Comparison of ENCODE assay signal across 1 cellular context in genomic region chr19:1105217-1105872, GRCh38.
TF ChIP-seq lines count a peak whose summit lies in the region.

No MANE protein-coding gene starts in this region.

TF ChIP-seq in K562, 482 proteins besides CTCF, POLR2A, EP300 and RAD21 (continues in another document):
- TF ChIP-seq BHLHE40 (IDR thresholded peaks at IDR 0.05; ENCODE audit: low read length): no peak
- no peak for TF ChIP-seq XRCC4 (IDR thresholded peaks at IDR 0.05; ENCODE audit: extremely low read depth, insufficient read depth, insufficient read length)
- no peak for TF ChIP-seq ZNF134 (CRISPR knock-in tag; conservative IDR thresholded peaks at IDR 0.05)
- 0 out of 4 replicates have a peak, but pooled peaks of 1 of the 2 experiments have one; percentile 7 for TF ChIP-seq MAZ (CRISPR knock-in tag; conservative IDR thresholded peaks at IDR 0.05 in 1 of 2, IDR thresholded peaks at IDR 0.05 in 1 of 2)
- no peak for TF ChIP-seq HNRNPL (IDR thresholded peaks at IDR 0.05; ENCODE audit: low read depth, low read length)
- no peak for TF ChIP-seq ZBTB12 (CRISPR knock-in tag; IDR thresholded peaks at IDR 0.05)
- TF ChIP-seq PRPF4 (IDR thresholded peaks at IDR 0.05; ENCODE audit: insufficient read depth, low read depth, low read length, poor library complexity, severe bottlenecking): peak; percentile 12
- TF ChIP-seq, protein P1, sequence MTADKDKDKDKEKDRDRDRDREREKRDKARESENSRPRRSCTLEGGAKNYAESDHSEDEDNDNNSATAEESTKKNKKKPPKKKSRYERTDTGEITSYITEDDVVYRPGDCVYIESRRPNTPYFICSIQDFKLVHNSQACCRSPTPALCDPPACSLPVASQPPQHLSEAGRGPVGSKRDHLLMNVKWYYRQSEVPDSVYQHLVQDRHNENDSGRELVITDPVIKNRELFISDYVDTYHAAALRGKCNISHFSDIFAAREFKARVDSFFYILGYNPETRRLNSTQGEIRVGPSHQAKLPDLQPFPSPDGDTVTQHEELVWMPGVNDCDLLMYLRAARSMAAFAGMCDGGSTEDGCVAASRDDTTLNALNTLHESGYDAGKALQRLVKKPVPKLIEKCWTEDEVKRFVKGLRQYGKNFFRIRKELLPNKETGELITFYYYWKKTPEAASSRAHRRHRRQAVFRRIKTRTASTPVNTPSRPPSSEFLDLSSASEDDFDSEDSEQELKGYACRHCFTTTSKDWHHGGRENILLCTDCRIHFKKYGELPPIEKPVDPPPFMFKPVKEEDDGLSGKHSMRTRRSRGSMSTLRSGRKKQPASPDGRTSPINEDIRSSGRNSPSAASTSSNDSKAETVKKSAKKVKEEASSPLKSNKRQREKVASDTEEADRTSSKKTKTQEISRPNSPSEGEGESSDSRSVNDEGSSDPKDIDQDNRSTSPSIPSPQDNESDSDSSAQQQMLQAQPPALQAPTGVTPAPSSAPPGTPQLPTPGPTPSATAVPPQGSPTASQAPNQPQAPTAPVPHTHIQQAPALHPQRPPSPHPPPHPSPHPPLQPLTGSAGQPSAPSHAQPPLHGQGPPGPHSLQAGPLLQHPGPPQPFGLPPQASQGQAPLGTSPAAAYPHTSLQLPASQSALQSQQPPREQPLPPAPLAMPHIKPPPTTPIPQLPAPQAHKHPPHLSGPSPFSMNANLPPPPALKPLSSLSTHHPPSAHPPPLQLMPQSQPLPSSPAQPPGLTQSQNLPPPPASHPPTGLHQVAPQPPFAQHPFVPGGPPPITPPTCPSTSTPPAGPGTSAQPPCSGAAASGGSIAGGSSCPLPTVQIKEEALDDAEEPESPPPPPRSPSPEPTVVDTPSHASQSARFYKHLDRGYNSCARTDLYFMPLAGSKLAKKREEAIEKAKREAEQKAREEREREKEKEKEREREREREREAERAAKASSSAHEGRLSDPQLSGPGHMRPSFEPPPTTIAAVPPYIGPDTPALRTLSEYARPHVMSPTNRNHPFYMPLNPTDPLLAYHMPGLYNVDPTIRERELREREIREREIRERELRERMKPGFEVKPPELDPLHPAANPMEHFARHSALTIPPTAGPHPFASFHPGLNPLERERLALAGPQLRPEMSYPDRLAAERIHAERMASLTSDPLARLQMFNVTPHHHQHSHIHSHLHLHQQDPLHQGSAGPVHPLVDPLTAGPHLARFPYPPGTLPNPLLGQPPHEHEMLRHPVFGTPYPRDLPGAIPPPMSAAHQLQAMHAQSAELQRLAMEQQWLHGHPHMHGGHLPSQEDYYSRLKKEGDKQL (CRISPR knock-in tag; IDR thresholded peaks at IDR 0.05; ENCODE audit: borderline replicate concordance): no peak
- peak in 1 of 2 experiments; percentile 41 for TF ChIP-seq E2F6 (IDR thresholded peaks at IDR 0.05; ENCODE audit: borderline replicate concordance in 1 of 2, extremely low read depth in 1 of 2, insufficient read depth in 1 of 2, insufficient read length in 1 of 2, low read depth in 1 of 2, low read length in 1 of 2, poor library complexity in 1 of 2, severe bottlenecking in 1 of 2)
- TF ChIP-seq ZHX1 (conservative IDR thresholded peaks at IDR 0.05; ENCODE audit: low read length): no peak
- TF ChIP-seq RBM39 (optimal IDR thresholded peaks at IDR 0.05; ENCODE audit: low read depth, low read length): no peak
- no peak for TF ChIP-seq ZNF785 (CRISPR knock-in tag; IDR thresholded peaks at IDR 0.05)
- no peak for TF ChIP-seq ZNF174 (CRISPR knock-in tag; IDR thresholded peaks at IDR 0.05)
- TF ChIP-seq, protein P2, sequence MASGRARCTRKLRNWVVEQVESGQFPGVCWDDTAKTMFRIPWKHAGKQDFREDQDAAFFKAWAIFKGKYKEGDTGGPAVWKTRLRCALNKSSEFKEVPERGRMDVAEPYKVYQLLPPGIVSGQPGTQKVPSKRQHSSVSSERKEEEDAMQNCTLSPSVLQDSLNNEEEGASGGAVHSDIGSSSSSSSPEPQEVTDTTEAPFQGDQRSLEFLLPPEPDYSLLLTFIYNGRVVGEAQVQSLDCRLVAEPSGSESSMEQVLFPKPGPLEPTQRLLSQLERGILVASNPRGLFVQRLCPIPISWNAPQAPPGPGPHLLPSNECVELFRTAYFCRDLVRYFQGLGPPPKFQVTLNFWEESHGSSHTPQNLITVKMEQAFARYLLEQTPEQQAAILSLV (tag; IDR thresholded peaks at IDR 0.05): no peak
- no peak for TF ChIP-seq BRD9 (IDR thresholded peaks at IDR 0.05; ENCODE audit: low read depth, partially characterized antibody)
- TF ChIP-seq, protein P3, sequence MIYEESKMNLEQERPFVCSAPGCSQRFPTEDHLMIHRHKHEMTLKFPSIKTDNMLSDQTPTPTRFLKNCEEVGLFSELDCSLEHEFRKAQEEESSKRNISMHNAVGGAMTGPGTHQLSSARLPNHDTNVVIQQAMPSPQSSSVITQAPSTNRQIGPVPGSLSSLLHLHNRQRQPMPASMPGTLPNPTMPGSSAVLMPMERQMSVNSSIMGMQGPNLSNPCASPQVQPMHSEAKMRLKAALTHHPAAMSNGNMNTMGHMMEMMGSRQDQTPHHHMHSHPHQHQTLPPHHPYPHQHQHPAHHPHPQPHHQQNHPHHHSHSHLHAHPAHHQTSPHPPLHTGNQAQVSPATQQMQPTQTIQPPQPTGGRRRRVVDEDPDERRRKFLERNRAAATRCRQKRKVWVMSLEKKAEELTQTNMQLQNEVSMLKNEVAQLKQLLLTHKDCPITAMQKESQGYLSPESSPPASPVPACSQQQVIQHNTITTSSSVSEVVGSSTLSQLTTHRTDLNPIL (CRISPR knock-in tag; IDR thresholded peaks at IDR 0.05): no peak
- TF ChIP-seq ZBTB33 (CRISPR knock-in tag; IDR thresholded peaks at IDR 0.05): 0 out of 2 replicates have a peak, but pooled peaks have one; percentile 4
- TF ChIP-seq THRAP3 (IDR thresholded peaks at IDR 0.05; ENCODE audit: borderline replicate concordance): no peak
- no peak for TF ChIP-seq PHF21A (IDR thresholded peaks at IDR 0.05; ENCODE audit: borderline replicate concordance, low read depth)
- no peak for TF ChIP-seq ZNF445 (CRISPR knock-in tag; IDR thresholded peaks at IDR 0.05; ENCODE audit: low read depth)
- TF ChIP-seq MAX (CRISPR knock-in tag; IDR thresholded peaks at IDR 0.05): peak; percentile 76
- peak; percentile 71; the same call in 1 of the 2 replicates for TF ChIP-seq MGA (IDR thresholded peaks at IDR 0.05)
